In the genomic region with DNA sequence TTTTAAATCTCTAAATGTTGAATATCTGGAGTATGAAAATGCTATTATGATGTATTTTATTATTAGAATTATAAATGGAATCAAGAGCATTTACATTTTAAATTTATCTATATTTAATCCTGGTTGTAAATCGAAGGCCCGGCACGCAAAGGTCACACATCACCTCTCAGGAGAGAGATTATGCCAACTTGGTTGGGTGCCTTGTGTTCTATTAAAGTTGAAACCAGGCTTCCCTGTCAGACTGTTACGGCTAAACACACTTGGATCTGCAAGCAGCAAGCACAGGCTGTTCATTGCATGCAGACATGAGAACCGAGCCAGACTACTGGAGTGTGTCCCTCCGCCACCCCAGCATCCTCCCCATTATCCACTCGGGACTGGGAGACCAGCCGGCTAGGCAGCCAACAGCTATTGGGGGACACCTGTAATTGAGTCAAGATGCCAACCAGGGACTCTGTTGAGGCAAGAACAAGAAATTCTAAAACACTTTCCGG, we compare ENCODE assay signal across 28 cellular contexts.
"Had no signal": no experiment of that assay in that cellular context is flagged by ENCODE, and none has a peak within 500 bp of the region (broad histone marks: within the 10 kb centered on the region; RNA-seq: fewer than 3 reads in every experiment).

No MANE protein-coding gene starts in this region.

- H3K9me3 ChIP-seq: adrenal gland, ascending aorta, neutrophil, ovary, psoas muscle, transverse colon had no signal

- H3K4me1 Mint-ChIP-seq: activated CD4-positive, alpha-beta T cell treated with anti-CD3 and anti-CD28 coated beads for 36 hours; WTC11 had no signal

- DNase-seq: activated CD4-positive, alpha-beta T cell treated with anti-CD3 and anti-CD28 coated beads for 36 hours; activated CD4-positive, alpha-beta T cell treated with anti-CD3 and anti-CD28 coated beads, Interleukin-2, amount 50 U/mL, for 48 hours; activated CD8-positive, alpha-beta memory T cell treated with anti-CD3 and anti-CD28 coated beads, Interleukin-2, amount 50 U/mL, for 48 hours; activated naive CD4-positive, alpha-beta T cell; activated T-cell treated with anti-CD3 and anti-CD28 coated beads, Interleukin-2, amount 50 U/mL, for 4 hours; adrenal gland; brain microvascular endothelial cell; central memory CD4-positive, alpha-beta T cell; dermis blood vessel endothelial cell; effector CD8-positive, alpha-beta T cell; erythroblast; foreskin fibroblast; kidney; midbrain; ovary; psoas muscle; right cardiac atrium; stimulated activated CD4-positive, alpha-beta T cell treated with anti-CD3 and anti-CD28 coated beads, Interleukin-1b, Interleukin-23, amount 100 ng/mL, for 48 hours; T-helper 9 cell had no signal

- H3K4me3 ChIP-seq: adrenal gland, ascending aorta, lung, ovary, psoas muscle, transverse colon had no signal

- H3K36me3 Mint-ChIP-seq: WTC11 had no signal

- H3K4me1 ChIP-seq: ascending aorta, psoas muscle, transverse colon had no signal

- H3K27me3 ChIP-seq: adrenal gland, ascending aorta, brain microvascular endothelial cell, neutrophil, ovary, transverse colon had no signal

- H3K27ac ChIP-seq: adrenal gland, ascending aorta, brain microvascular endothelial cell, neutrophil, ovary, psoas muscle had no signal

- H3K4me3 Mint-ChIP-seq: activated CD4-positive, alpha-beta T cell treated with anti-CD3 and anti-CD28 coated beads for 36 hours; activated naive CD8-positive, alpha-beta T cell; activated T-cell treated with anti-CD3 and anti-CD28 coated beads, Interleukin-2, amount 50 U/mL, for 4 hours; natural killer cell treated with Interleukin-12 subunit alpha and Interleukin-12 subunit beta and Interleukin-15 and Interleukin-18, amount 100 ng/mL, for 72 hours; stimulated activated effector memory CD8-positive, alpha-beta T cell treated with anti-CD3 and anti-CD28 coated beads, Interleukin-12 subunit alpha, Interleukin-12 subunit beta, amount 100 ng/mL, for 72 hours; WTC11 had no signal

- ATAC-seq: activated CD4-positive, alpha-beta T cell treated with anti-CD3 and anti-CD28 coated beads for 36 hours; activated T-cell treated with anti-CD3 and anti-CD28 coated beads, Interleukin-2, amount 50 U/mL, for 4 hours; natural killer cell treated with Interleukin-12 subunit alpha and Interleukin-12 subunit beta and Interleukin-15 and Interleukin-18, amount 100 ng/mL, for 72 hours; psoas muscle; right cardiac atrium; stimulated activated effector memory CD8-positive, alpha-beta T cell treated with anti-CD3 and anti-CD28 coated beads, Interleukin-12 subunit alpha, Interleukin-12 subunit beta, amount 100 ng/mL, for 72 hours; WTC11 had no signal

- H3K27ac Mint-ChIP-seq: activated CD4-positive, alpha-beta T cell treated with anti-CD3 and anti-CD28 coated beads for 36 hours; activated naive CD8-positive, alpha-beta T cell; activated T-helper 2 cell treated with anti-CD3 and anti-CD28 coated beads, Interferon-gamma antibody, Interleukin-2, Interleukin-4, amounts not matched to agents 10 μg/mL and 5 μg/mL and 100 μg/mL, durations not matched to agents 14 hours and 24 hours and 36 hours; natural killer cell treated with Interleukin-12 subunit alpha and Interleukin-12 subunit beta and Interleukin-15 and Interleukin-18, amount 100 ng/mL, for 72 hours; stimulated activated effector memory CD8-positive, alpha-beta T cell treated with anti-CD3 and anti-CD28 coated beads, Interleukin-12 subunit alpha, Interleukin-12 subunit beta, amount 100 ng/mL, for 72 hours; WTC11 had no signal

- H3K36me3 ChIP-seq: adrenal gland, ascending aorta, brain microvascular endothelial cell, neutrophil, ovary, transverse colon had no signal

- H3K9me3 Mint-ChIP-seq: activated T-cell treated with anti-CD3 and anti-CD28 coated beads, Interleukin-2, amount 50 U/mL, for 4 hours; activated T-helper 2 cell treated with anti-CD3 and anti-CD28 coated beads, Interferon-gamma antibody, Interleukin-2, Interleukin-4, amounts not matched to agents 10 μg/mL and 5 μg/mL and 100 μg/mL, durations not matched to agents 14 hours and 24 hours and 36 hours; natural killer cell treated with Interleukin-12 subunit alpha and Interleukin-12 subunit beta and Interleukin-15 and Interleukin-18, amount 100 ng/mL, for 72 hours; stimulated activated effector memory CD8-positive, alpha-beta T cell treated with anti-CD3 and anti-CD28 coated beads, Interleukin-12 subunit alpha, Interleukin-12 subunit beta, amount 100 ng/mL, for 72 hours had no signal
